In genomic region chr19:16057062-16057461, GRCh38 we compare ENCODE assay signal across 11 cellular contexts.
"Had no signal": no experiment of that assay in that cellular context is flagged by ENCODE, and none has a peak within 500 bp of the region (broad histone marks: within the 10 kb centered on the region; RNA-seq: fewer than 3 reads in every experiment).

No MANE protein-coding gene starts in this region.

- H3K36me3 ChIP-seq: HAP-1 had no signal

- DNase-seq: GM23248, GOT3, H7, H9, HCEC 1CT, HFFc6 had no signal

- FAIRE-seq: H1, H54 had no signal

- H3K27ac ChIP-seq: GM23248 had no signal

- H3K4me2 ChIP-seq: GM23338 had no signal

- H2AFZ ChIP-seq: GM23248, GM23338 had no signal

- H3K9ac ChIP-seq: GM23248 had no signal

- H3K4me3 ChIP-seq: GM23248, GM23338, HAP-1 had no signal

- ATAC-seq: GM23338, HCT116 had no signal

- H3K4me1 ChIP-seq: HAP-1 had no signal
